Comparison of ENCODE assay signal across 26 cellular contexts in genomic region chr10:95330966-95331453, GRCh38. TPM values are rescaled to one million over a fixed set of nuclear protein-coding genes. Genes with fewer than 3 reads are reported as not detected.
DNase-seq lines count a peak whose midpoint lies in the region; ATAC-seq, FAIRE-seq and TF ChIP-seq lines count a peak whose summit lies in the region.
"Had no signal": no experiment of that assay in that cellular context is flagged by ENCODE, and none has a peak within 500 bp of the region (broad histone marks: within the 10 kb centered on the region; RNA-seq: fewer than 3 reads in every experiment).

No MANE protein-coding gene starts in this region.

- H3K9me3 Mint-ChIP-seq in endodermal cell: no peaks in the 10 kb centered on the region
- peaks cover 5% of the 10 kb centered on the region for H3K9me3 Mint-ChIP-seq in type B pancreatic cell
- H3K9me3 Mint-ChIP-seq in glutamatergic neuron (ENCODE audit: unreplicated experiment): no peaks in the 10 kb centered on the region
- H3K9me3 Mint-ChIP-seq: activated naive CD8-positive, alpha-beta T cell treated with anti-CD3 and anti-CD28 coated beads, Interleukin-2, amount 50 U/mL, for 24 hours; activated T-cell treated with anti-CD3 and anti-CD28 coated beads, Interleukin-2, amount 50 U/mL, for 4 hours; CD8-positive, alpha-beta T cell; naive thymus-derived CD8-positive, alpha-beta T cell; WTC11 had no signal

- H3K4me1 Mint-ChIP-seq in endodermal cell: peaks cover 81% of the 10 kb centered on the region
- peaks cover 9% of the 10 kb centered on the region for H3K4me1 Mint-ChIP-seq in type B pancreatic cell (ENCODE audit: unreplicated experiment)
- no peaks in the 10 kb centered on the region for H3K4me1 Mint-ChIP-seq in glutamatergic neuron (ENCODE audit: low read depth, unreplicated experiment)
- H3K4me1 Mint-ChIP-seq: activated naive CD8-positive, alpha-beta T cell treated with anti-CD3 and anti-CD28 coated beads, Interleukin-2, amount 50 U/mL, for 24 hours; naive thymus-derived CD8-positive, alpha-beta T cell had no signal

- H3K27ac Mint-ChIP-seq in endodermal cell: peak overlapping the region; percentile 42
- peak overlapping the region; percentile 89 for H3K27ac Mint-ChIP-seq in type B pancreatic cell
- H3K27ac Mint-ChIP-seq in glutamatergic neuron (ENCODE audit: unreplicated experiment): no peak overlapping the region
- H3K27ac Mint-ChIP-seq: activated naive CD8-positive, alpha-beta T cell treated with anti-CD3 and anti-CD28 coated beads, Interleukin-2, amount 50 U/mL, for 24 hours; CD8-positive, alpha-beta T cell; naive thymus-derived CD8-positive, alpha-beta T cell; WTC11 had no signal

- H3K4me1 ChIP-seq in left ventricle myocardium inferior: peaks cover 99% of the 10 kb centered on the region
- peaks cover 41% of the 10 kb centered on the region for H3K4me1 ChIP-seq in endodermal cell (ENCODE audit: control insufficient read depth, insufficient read depth, low read length)
- H3K4me1 ChIP-seq in HepG2 (ENCODE audit: insufficient read depth, low read length): peaks cover 44% of the 10 kb centered on the region

- H3K27ac ChIP-seq in left ventricle myocardium inferior (replicated peaks) (peak overlapping the region; percentile 70), endodermal cell (ENCODE audit: low read depth, low read length) (no peak overlapping the region), HepG2 (ENCODE audit: extremely low read length, insufficient read depth, low read length) (no peak overlapping the region)
- H3K27ac ChIP-seq: KMS-11, tibial nerve had no signal

- H3K27me3 ChIP-seq in left ventricle myocardium inferior (ENCODE audit: low read depth) (no peaks in the 10 kb centered on the region), endodermal cell (ENCODE audit: control insufficient read depth, insufficient read depth, low read length, poor library complexity, severe bottlenecking) (no peaks in the 10 kb centered on the region), HepG2 (ENCODE audit: control insufficient read depth in 1 of 2, insufficient read depth in 2 of 2, low read length in 2 of 2) (no peaks in the 10 kb centered on the region)
- H3K27me3 ChIP-seq: tibial nerve had no signal

- 97 to 100% methylated on average over 1 of the region's 1 CpG for WGBS in endodermal cell (ENCODE audit: insufficient coverage in 1 of 2, insufficient read length in 1 of 2), 2 experiments
- WGBS in HepG2 (ENCODE audit: low lambda C conversion rate): 85% methylated on average over 1 of the region's 1 CpG

- POLR2A ChIA-PET in HepG2 (lab: Yijun Ruan, JAX): no interaction called here

- intact Hi-C loops in left ventricle myocardium inferior (cut with micrococcal nuclease) (no loop called here), left cardiac atrium (cut with DNase I) (no loop called here), HepG2 (cut with micrococcal nuclease; ENCODE audit: unreplicated experiment) (loop anchor here (5.0 kb wide), 1 partner anchor 44 kb away; no protein-coding TSS in a partner anchor)

- H3K36me3 Mint-ChIP-seq in endodermal cell (ENCODE audit: low read depth): no peaks in the 10 kb centered on the region
- peaks cover 19% of the 10 kb centered on the region for H3K36me3 Mint-ChIP-seq in type B pancreatic cell
- H3K36me3 Mint-ChIP-seq in glutamatergic neuron (ENCODE audit: unreplicated experiment): peaks cover 3% of the 10 kb centered on the region
- H3K36me3 Mint-ChIP-seq: CD8-positive, alpha-beta T cell; naive thymus-derived CD8-positive, alpha-beta T cell had no signal

- no peak for TF ChIP-seq RAD21 in HepG2 (CRISPR knock-in tag; IDR thresholded peaks at IDR 0.05)

- CTCF ChIA-PET in HepG2 (lab: Yijun Ruan, JAX; ENCODE audit: low intra/inter-chr PET ratio, low total read pairs): no interaction called here

- H3K36me3 ChIP-seq in left ventricle myocardium inferior: peaks cover 51% of the 10 kb centered on the region
- no peaks in the 10 kb centered on the region for H3K36me3 ChIP-seq in endodermal cell (ENCODE audit: control insufficient read depth, insufficient read depth, low read length)
- H3K36me3 ChIP-seq in HepG2 (replicated peaks in 1 of 2; ENCODE audit: control insufficient read depth in 1 of 2, insufficient read depth in 2 of 2, low read length in 2 of 2): peaks cover 3 to 30% of the 10 kb centered on the region in 2 experiments

- TF ChIP-seq EP300 in HepG2 (IDR thresholded peaks at IDR 0.05; ENCODE audit: low read depth in 2 of 2, low read length in 2 of 2) (no peak), HepG2 (CRISPR knock-in tag; IDR thresholded peaks at IDR 0.05; ENCODE audit: borderline replicate concordance) (no peak)

- H3K9me3 ChIP-seq in left ventricle myocardium inferior (replicated peaks) (no peaks in the 10 kb centered on the region), endodermal cell (ENCODE audit: control insufficient read depth, low read length) (no peaks in the 10 kb centered on the region), HepG2 (ENCODE audit: low read length) (no peaks in the 10 kb centered on the region)
- H3K9me3 ChIP-seq: tibial nerve had no signal

- H3K4me3 Mint-ChIP-seq in endodermal cell: no peak overlapping the region
- no peak overlapping the region for H3K4me3 Mint-ChIP-seq in type B pancreatic cell
- H3K4me3 Mint-ChIP-seq in glutamatergic neuron (ENCODE audit: unreplicated experiment): no peak overlapping the region
- H3K4me3 Mint-ChIP-seq: activated naive CD8-positive, alpha-beta T cell treated with anti-CD3 and anti-CD28 coated beads, Interleukin-2, amount 50 U/mL, for 24 hours; activated T-cell treated with anti-CD3 and anti-CD28 coated beads, Interleukin-2, amount 50 U/mL, for 4 hours; CD8-positive, alpha-beta T cell; naive thymus-derived CD8-positive, alpha-beta T cell; WTC11 had no signal

- FAIRE-seq in HepG2 (lab: Jason Lieb, UNC): no peak
- FAIRE-seq: A204.1, G401.6 had no signal

- H3K27me3 Mint-ChIP-seq in endodermal cell (ENCODE audit: insufficient read depth) (no peaks in the 10 kb centered on the region), type B pancreatic cell (no peaks in the 10 kb centered on the region), glutamatergic neuron (ENCODE audit: unreplicated experiment) (peaks cover 6% of the 10 kb centered on the region)
- H3K27me3 Mint-ChIP-seq: activated naive CD8-positive, alpha-beta T cell treated with anti-CD3 and anti-CD28 coated beads, Interleukin-2, amount 50 U/mL, for 24 hours; naive thymus-derived CD8-positive, alpha-beta T cell had no signal

- H3K9ac ChIP-seq in endodermal cell (ENCODE audit: extremely low read depth, low read length, poor library complexity, severe bottlenecking): no peak overlapping the region
- no peak overlapping the region for H3K9ac ChIP-seq in HepG2 (ENCODE audit: insufficient read depth, low read depth, low read length)
- H3K9ac ChIP-seq: KMS-11 had no signal

- TF ChIP-seq CTCF in left ventricle myocardium inferior (IDR thresholded peaks at IDR 0.05; ENCODE audit: borderline replicate concordance): no peak
- no peak for TF ChIP-seq CTCF in endodermal cell (conservative IDR thresholded peaks at IDR 0.05)
- no peak for TF ChIP-seq CTCF in HepG2 (CRISPR knock-in tag; IDR thresholded peaks at IDR 0.05)
- no peak for TF ChIP-seq CTCF in type B pancreatic cell (conservative IDR thresholded peaks at IDR 0.05)
- TF ChIP-seq CTCF in glutamatergic neuron (IDR thresholded peaks at IDR 0.05; ENCODE audit: partially characterized antibody, unreplicated experiment): no peak

- no peak overlapping the region for H3K4me2 ChIP-seq in HepG2 (ENCODE audit: low read depth, low read length)
- H3K4me2 ChIP-seq: KMS-11 had no signal

- BruUV-seq in HepG2 (replicated peaks; lab: Mats Ljungman, UMichigan): no TSS peak

- H4K20me1 ChIP-seq in HepG2 (ENCODE audit: insufficient read depth, low read length): no peaks in the 10 kb centered on the region

- H3K4me3 ChIP-seq in left ventricle myocardium inferior: no peak overlapping the region
- H3K4me3 ChIP-seq in endodermal cell (ENCODE audit: low read length): no peak overlapping the region
- H3K4me3 ChIP-seq in HepG2 (replicated peaks in 1 of 3; ENCODE audit: insufficient read depth in 1 of 3, low read depth in 2 of 3, low read length in 3 of 3): no peak overlapping the region
- H3K4me3 ChIP-seq: tibial nerve had no signal

- no peak for TF ChIP-seq POLR2A in HepG2 (IDR thresholded peaks at IDR 0.05; ENCODE audit: insufficient read depth in 1 of 2, low read depth in 2 of 2, low read length in 2 of 2)

- no peak for DNase-seq in left ventricle myocardium inferior
- no peak for DNase-seq in left cardiac atrium
- DNase-seq in endodermal cell: no peak
- DNase-seq in HepG2 (ENCODE audit: low spot score): no peak
- DNase-seq in type B pancreatic cell (ENCODE audit: extremely low spot score, unreplicated experiment): no peak
- DNase-seq in NCI-H2196 treated with DMSO at 0.1 percent for 48 hours (lab: John Stamatoyannopoulos, UW; ENCODE audit: unreplicated experiment): no peak
- DNase-seq in glutamatergic neuron: no peak
- DNase-seq: activated CD4-positive, alpha-beta T cell treated with anti-CD3 and anti-CD28 coated beads, Interleukin-2, amount 50 U/mL, for 1 hour; activated gamma-delta T cell treated with Interleukin-2 at 50 U/mL for 16 hours; activated naive CD8-positive, alpha-beta T cell treated with anti-CD3 and anti-CD28 coated beads, Interleukin-2, amount 50 U/mL, for 24 hours; activated T-cell treated with anti-CD3 and anti-CD28 coated beads, Interleukin-2, amount 50 U/mL, for 4 hours; CD8-positive, alpha-beta T cell; naive thymus-derived CD8-positive, alpha-beta T cell; NCI-H1694; NK-92 treated with Interleukin-12 subunit alpha and Interleukin-12 subunit beta, amount 100 ng/mL, for 24 hours; nucleus accumbens; SHP77; stimulated activated naive CD8-positive, alpha-beta T cell treated with anti-CD3 and anti-CD28 coated beads, Interleukin-15, Interleukin-2, amounts not matched to agents 100 U/mL and 50 U/mL, for 24 hours; SW 1271; T1000 had no signal

- H2AFZ ChIP-seq in HepG2 (ENCODE audit: low read length): no peak overlapping the region

- no peak for ATAC-seq in left cardiac atrium
- no peak for ATAC-seq in HepG2
- ATAC-seq in GM21390 (IDR thresholded peaks at IDR 0.05; ENCODE audit: unreplicated experiment): no peak
- ATAC-seq: activated naive CD8-positive, alpha-beta T cell treated with anti-CD3 and anti-CD28 coated beads, Interleukin-2, amount 50 U/mL, for 24 hours; activated T-cell treated with anti-CD3 and anti-CD28 coated beads, Interleukin-2, amount 50 U/mL, for 4 hours; CD8-positive, alpha-beta T cell; naive thymus-derived CD8-positive, alpha-beta T cell; stimulated activated naive CD8-positive, alpha-beta T cell treated with anti-CD3 and anti-CD28 coated beads, Interleukin-15, Interleukin-2, amounts not matched to agents 100 U/mL and 50 U/mL, for 24 hours; WTC11 had no signal

- in situ Hi-C loops in HepG2 (cut with HindIII; ENCODE audit: extremely low pct_ligation_motif_present, low pct_unique_long_range_greater_than_20kb): no loop called here

- no peaks in the 10 kb centered on the region for H3K79me2 ChIP-seq in HepG2 (ENCODE audit: insufficient read depth, low read length)

RNA-seq across cellular contexts. Expression of gene PDLIM1, which starts 40.2 kb away (rescaled TPM):
- total RNA-seq in left ventricle myocardium inferior (358 TPM), left cardiac atrium (100 to 1,000 TPM; 161 to 271 TPM), endodermal cell (100 to 1,000 TPM in 1 of 2 donors, 10 to 100 TPM in 1; 93.9 to 158 TPM), HepG2 (2016; rRNA removed; fragmentation: Illumina TruSeq; extraction: Trizol) (123 and 183 TPM in 2 replicates), type B pancreatic cell (ENCODE audit: low replicate concordance) (171 and 347 TPM in 2 replicates), glutamatergic neuron (ENCODE audit: unreplicated experiment) (6.4 TPM)
- polyA plus RNA-seq in endodermal cell (2013, experiment 1 of 2): 133 TPM
- polyA plus RNA-seq in endodermal cell (2013, experiment 2 of 2): 133 TPM
- total RNA-seq in HepG2 (2016; cell fraction: cytosol; rRNA removed; fragmentation: Illumina TruSeq; extraction: Trizol; ENCODE audit: low read depth): 60.3 and 60.8 TPM in 2 replicates
- 116 and 166 TPM in 2 replicates for total RNA-seq in HepG2 (2016; cell fraction: insoluble cytoplasmic fraction; rRNA removed; fragmentation: Illumina TruSeq; extraction: Trizol)
- total RNA-seq in HepG2 (2016; cell fraction: membrane; rRNA removed; fragmentation: Illumina TruSeq; extraction: Trizol): 123 and 134 TPM in 2 replicates
- 78.1 and 97.1 TPM in 2 replicates for total RNA-seq in HepG2 (2016; cell fraction: nucleus; rRNA removed; fragmentation: Illumina TruSeq; extraction: Trizol)
- polyA plus RNA-seq in HepG2 (2011; rRNA removed): 109 and 119 TPM in 2 replicates
- 149 and 160 TPM in 2 replicates for polyA plus RNA-seq in HepG2 (2011; cell fraction: cytosol; rRNA removed)
- 55.5 and 63.7 TPM in 2 replicates for polyA plus RNA-seq in HepG2 (2011; cell fraction: nucleus; rRNA removed)
- 173 and 180 TPM in 2 replicates for polyA plus RNA-seq in HepG2 (2012)
- 184 TPM in 2 replicates for polyA plus RNA-seq in HepG2 (2016; cell fraction: cytosol; fragmentation: Illumina TruSeq; extraction: Trizol; ENCODE audit: low read depth)
- polyA plus RNA-seq in HepG2 (2016; cell fraction: insoluble cytoplasmic fraction; fragmentation: Illumina TruSeq; extraction: Trizol; ENCODE audit: low read depth): 383 and 451 TPM in 2 replicates
- polyA plus RNA-seq in HepG2 (2016; cell fraction: membrane; fragmentation: Illumina TruSeq; extraction: Trizol; ENCODE audit: low read depth): 281 and 307 TPM in 2 replicates
- 213 and 214 TPM in 2 replicates for polyA plus RNA-seq in HepG2 (2016; cell fraction: nucleus; fragmentation: Illumina TruSeq; extraction: Trizol; ENCODE audit: insufficient read depth, low read depth)
- polyA minus RNA-seq in HepG2 (2011; rRNA and poly(A)+ RNA removed; ENCODE audit: low replicate concordance): 16.6 and 146 TPM in 2 replicates
- 132 and 136 TPM in 2 replicates for polyA minus RNA-seq in HepG2 (2011; cell fraction: cytosol; rRNA and poly(A)+ RNA removed)
- 53.7 and 70.4 TPM in 2 replicates for polyA minus RNA-seq in HepG2 (2011; cell fraction: nucleus; rRNA and poly(A)+ RNA removed)
